8 cellular contexts compared by ENCODE assay signal in the genomic region with DNA sequence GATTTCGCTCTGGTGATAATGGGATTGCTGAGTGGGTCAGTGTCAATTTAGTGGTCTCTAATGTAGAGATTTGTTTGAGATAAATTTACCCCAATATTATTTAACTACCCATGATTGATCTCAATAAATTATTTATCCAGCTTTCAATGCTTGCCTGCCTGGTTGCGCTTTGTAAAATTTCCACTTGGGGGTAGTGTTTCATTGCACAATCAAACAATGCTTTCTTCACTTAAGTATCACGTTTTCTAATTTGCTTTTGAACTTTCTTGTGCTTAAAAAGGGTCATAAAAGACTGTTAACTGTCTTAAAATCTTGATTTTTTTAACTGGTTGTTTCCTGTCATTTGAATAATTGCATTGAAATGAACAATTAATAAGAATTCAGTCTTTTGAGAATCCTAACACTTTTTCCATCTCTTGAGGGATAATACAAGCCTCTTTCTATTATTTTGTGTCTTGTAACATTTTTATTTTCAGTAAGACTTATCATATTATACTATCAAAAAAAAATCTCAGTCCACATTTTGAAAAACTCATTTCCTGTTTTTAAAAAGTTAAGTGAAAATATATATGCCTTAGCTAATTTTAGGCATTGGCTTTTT. TPM values are rescaled to one million over a fixed set of nuclear protein-coding genes. Genes with fewer than 3 reads are reported as not detected.
DNase-seq lines count a peak whose midpoint lies in the region; ATAC-seq and TF ChIP-seq lines count a peak whose summit lies in the region.

No MANE protein-coding gene starts in this region.

- H3K9ac ChIP-seq in H9 (ENCODE audit: extremely low read depth, insufficient read length, low read length): no peak overlapping the region
- H3K9ac ChIP-seq in neural cell (ENCODE audit: low read length): no peak overlapping the region

- H2BK20ac ChIP-seq in H9 (ENCODE audit: low read depth, low read length, poor library complexity, severe bottlenecking): no peak overlapping the region

- H2BK12ac ChIP-seq in H9 (ENCODE audit: insufficient read length, low read depth, low read length): no peak overlapping the region

- H3K4ac ChIP-seq in H9 (ENCODE audit: low read depth, low read length): no peak overlapping the region

- peak; percentile 86 for TF ChIP-seq RAD21 in neural cell (conservative IDR thresholded peaks at IDR 0.05)

- H3K27me3 Mint-ChIP-seq in stimulated activated naive CD8-positive, alpha-beta T cell treated with anti-CD3 and anti-CD28 coated beads, Interleukin-15, amount 100 ng/mL, for 72 hours: no peaks in the 10 kb centered on the region
- peaks cover 4% of the 10 kb centered on the region; the same call in 1 of the 2 replicates for H3K27me3 Mint-ChIP-seq in H9 (ENCODE audit: low read depth)

- no peak overlapping the region for H4K5ac ChIP-seq in H9 (ENCODE audit: insufficient read length, low read depth, low read length)

- H3K4me1 ChIP-seq in H9 (ENCODE audit: insufficient read depth, low read length) (peaks cover 6% of the 10 kb centered on the region), ovary (ENCODE audit: insufficient read depth) (no peaks in the 10 kb centered on the region)

- H3K23ac ChIP-seq in H9 (ENCODE audit: insufficient read length, low read depth, low read length): no peak overlapping the region

- TF ChIP-seq CTCF in H9 (conservative IDR thresholded peaks at IDR 0.05) (peak; percentile 84), choroid plexus epithelial cell (conservative IDR thresholded peaks at IDR 0.05; ENCODE audit: low read depth, low read length) (peak; percentile 78), neural cell (IDR thresholded peaks at IDR 0.05; ENCODE audit: poor library complexity, severe bottlenecking) (peak; percentile 82), ovary (IDR thresholded peaks at IDR 0.05) (peak in 1 of 3 donors; percentile 7)

- TF ChIP-seq POLR2A in ovary (IDR thresholded peaks at IDR 0.05): no peak

- intact Hi-C loops in ovary (cut with DNase I): no loop called here

- no peak overlapping the region for H2BK15ac ChIP-seq in H9 (ENCODE audit: low read depth, low read length)

- no peak for ATAC-seq in stimulated activated naive CD8-positive, alpha-beta T cell treated with anti-CD3 and anti-CD28 coated beads, Interleukin-15, Interleukin-2, amounts not matched to agents 100 U/mL and 50 U/mL, for 24 hours
- no peak for ATAC-seq in stimulated activated naive CD8-positive, alpha-beta T cell treated with anti-CD3 and anti-CD28 coated beads, Interleukin-15, amount 100 ng/mL, for 72 hours

- no peaks in the 10 kb centered on the region for H3K27me3 ChIP-seq in H9 (ENCODE audit: insufficient read depth, low read length)
- no peaks in the 10 kb centered on the region for H3K27me3 ChIP-seq in neural cell (ENCODE audit: insufficient read depth, low read depth, low read length)
- H3K27me3 ChIP-seq in ovary: no peaks in the 10 kb centered on the region

- no peaks in the 10 kb centered on the region for H3K23me2 ChIP-seq in H9 (ENCODE audit: insufficient read length, low read depth, low read length, poor library complexity, severe bottlenecking)

- peaks cover 18% of the 10 kb centered on the region for H3K4me1 Mint-ChIP-seq in stimulated activated naive CD8-positive, alpha-beta T cell treated with anti-CD3 and anti-CD28 coated beads, Interleukin-15, amount 100 ng/mL, for 72 hours
- peaks cover 31 to 37% of the 10 kb centered on the region in 2 experiments for H3K4me1 Mint-ChIP-seq in H9

- H3K36me3 Mint-ChIP-seq in H9 (ENCODE audit: insufficient read depth in 1 of 3, low read depth in 3 of 3): peaks cover 38 to 61% (median 51%) of the 10 kb centered on the region in 3 experiments

- no peak overlapping the region for H4K8ac ChIP-seq in H9 (replicated peaks; ENCODE audit: insufficient read length, low read depth, low read length)

- DNase-seq in stimulated activated naive CD8-positive, alpha-beta T cell treated with anti-CD3 and anti-CD28 coated beads, Interleukin-15, Interleukin-2, amounts not matched to agents 100 U/mL and 50 U/mL, for 24 hours: peak; percentile 15
- no peak for DNase-seq in stimulated activated naive CD8-positive, alpha-beta T cell treated with anti-CD3 and anti-CD28 coated beads, Interleukin-15, amount 100 ng/mL, for 72 hours
- DNase-seq in H9: no peak
- peak in 2 of 3 experiments; percentile 1 to 49 for DNase-seq in NCI-H1417 (lab: John Stamatoyannopoulos, UW)
- DNase-seq in choroid plexus epithelial cell (ENCODE audit: low read depth): peak; percentile 70
- no peak for DNase-seq in ovary
- DNase-seq in activated effector memory CD4-positive, alpha-beta T cell treated with Interleukin-2 at 50 U/mL for 16 hours: no peak

- no peak overlapping the region for H2BK5ac ChIP-seq in H9 (ENCODE audit: insufficient read length, low read length)

- H3K27ac Mint-ChIP-seq in stimulated activated naive CD8-positive, alpha-beta T cell treated with anti-CD3 and anti-CD28 coated beads, Interleukin-15, amount 100 ng/mL, for 72 hours: no peak overlapping the region
- H3K27ac Mint-ChIP-seq in H9: peak overlapping the region in 2 of 3 experiments; percentile 46 to 94; a peak in 2 of 7 replicates

- peaks cover 14 to 37% of the 10 kb centered on the region in 2 donors for H3K9me3 Mint-ChIP-seq in stimulated activated naive CD8-positive, alpha-beta T cell treated with anti-CD3 and anti-CD28 coated beads, Interleukin-15, amount 100 ng/mL, for 72 hours
- peaks cover 25 to 39% of the 10 kb centered on the region in 2 experiments for H3K9me3 Mint-ChIP-seq in H9

- H3K79me2 ChIP-seq in H9 (ENCODE audit: insufficient read depth, low read length) (peaks cover 5% of the 10 kb centered on the region; the same call in 1 of the 2 replicates), neural cell (replicated peaks; ENCODE audit: insufficient read depth, low read length) (no peaks in the 10 kb centered on the region)

- no peak overlapping the region for H3K14ac ChIP-seq in H9 (ENCODE audit: insufficient read depth, low read length)

- H4K91ac ChIP-seq in H9 (ENCODE audit: insufficient read length, low read depth, low read length): no peak overlapping the region

- H3K9me2 ChIP-seq in neural cell (ENCODE audit: insufficient read depth, low read length): no peaks in the 10 kb centered on the region

- no peak overlapping the region for H3K4me3 Mint-ChIP-seq in stimulated activated naive CD8-positive, alpha-beta T cell treated with anti-CD3 and anti-CD28 coated beads, Interleukin-15, amount 100 ng/mL, for 72 hours
- H3K4me3 Mint-ChIP-seq in H9: peak overlapping the region; percentile 25 to 33; a peak in 4 of 5 replicates

- H2AFZ ChIP-seq in H9 (ENCODE audit: low read length) (no peak overlapping the region), neural cell (ENCODE audit: low read depth, low read length) (no peak overlapping the region)

- no peak for TF ChIP-seq EP300 in neural cell (conservative IDR thresholded peaks at IDR 0.05; ENCODE audit: poor library complexity, severe bottlenecking)
- no peak for TF ChIP-seq EP300 in ovary (IDR thresholded peaks at IDR 0.05)

- peaks cover 3% of the 10 kb centered on the region for H3K79me1 ChIP-seq in H9 (ENCODE audit: insufficient read depth, low read depth, low read length, poor library complexity, severe bottlenecking)

- no peaks in the 10 kb centered on the region for H4K20me1 ChIP-seq in H9 (ENCODE audit: control insufficient read depth, insufficient read depth, insufficient read length)
- H4K20me1 ChIP-seq in neural cell (ENCODE audit: insufficient read depth): no peaks in the 10 kb centered on the region

- H3K56ac ChIP-seq in H9 (ENCODE audit: insufficient read length, low read depth, low read length): no peak overlapping the region

- H3T11ph ChIP-seq in H9 (ENCODE audit: low read length): no peak overlapping the region

- no peak overlapping the region for H2BK120ac ChIP-seq in H9 (ENCODE audit: low read depth, low read length, poor library complexity, severe bottlenecking)

- H3K18ac ChIP-seq in H9 (ENCODE audit: insufficient read length, low read depth, low read length): no peak overlapping the region

- H3K4me3 ChIP-seq in choroid plexus epithelial cell (ENCODE audit: low read depth, low read length) (no peak overlapping the region), neural cell (ENCODE audit: low read length) (no peak overlapping the region), ovary (no peak overlapping the region)

- no CpG with 5 or more reads among the region's 3 CpGs for WGBS in H9 (ENCODE audit: extremely low coverage, insufficient read length, low lambda C conversion rate)
- WGBS in ovary, 3 donors: 59 to 65% (median 63%) methylated on average over 3 of the region's 3 CpGs

- H2AK5ac ChIP-seq in H9 (ENCODE audit: insufficient read length, low read length): no peak overlapping the region

- H3F3A ChIP-seq in neural cell (ENCODE audit: insufficient read depth, low read length, poor library complexity, severe bottlenecking): no peaks in the 10 kb centered on the region

- no peaks in the 10 kb centered on the region for H3K9me3 ChIP-seq in H9 (ENCODE audit: control insufficient read depth, low read depth, low read length)
- no peaks in the 10 kb centered on the region for H3K9me3 ChIP-seq in neural cell (ENCODE audit: low read length)
- H3K9me3 ChIP-seq in ovary: peaks cover 0 to 4% of the 10 kb centered on the region in 2 donors

- no peak overlapping the region for H3K27ac ChIP-seq in H9 (ENCODE audit: insufficient read length, low read depth, low read length)
- no peak overlapping the region for H3K27ac ChIP-seq in neural cell (ENCODE audit: low read length)
- no peak overlapping the region for H3K27ac ChIP-seq in ovary

- H3K36me3 ChIP-seq in neural cell (ENCODE audit: insufficient read depth, low read length): no peaks in the 10 kb centered on the region
- no peaks in the 10 kb centered on the region for H3K36me3 ChIP-seq in ovary

- H3K4me2 ChIP-seq in H9 (ENCODE audit: insufficient read depth, insufficient read length, low read length) (peak overlapping the region; percentile 0), neural cell (ENCODE audit: low read length) (no peak overlapping the region)

TF ChIP-seq in neural cell, 6 proteins besides CTCF, POLR2A, EP300 and RAD21:
- TF ChIP-seq SMC3 (conservative IDR thresholded peaks at IDR 0.05; ENCODE audit: poor library complexity) (peak; percentile 81), POLR2AphosphoS5 (IDR thresholded peaks at IDR 0.05) (no peak)

RNA-seq across cellular contexts. Expression of a gene that starts 18.7 kb away (rescaled TPM):
- total RNA-seq in H9 (2021) (269 and 326 TPM in 2 replicates), ovary (100 to 1,000 TPM in 5 of 7 donors, 10 to 100 TPM in 2; 54.6 to 169 (median 129) TPM)
- polyA plus RNA-seq in neural cell (197 and 244 TPM in 2 replicates), ovary (100 to 1,000 TPM in 1 of 2 donors, 10 to 100 TPM in 1; 75.9 to 208 TPM)
- 176 TPM in 2 replicates for polyA minus RNA-seq in neural cell

Comparison
In these comparisons a context has a peak if more than half of its experiments do, and no peak if none do; other contexts are left out.
1. DNase-seq: peak in stimulated activated naive CD8-positive, alpha-beta T cell treated with anti-CD3 and anti-CD28 coated beads, Interleukin-15, Interleukin-2, amounts not matched to agents 100 U/mL and 50 U/mL, for 24 hours (single experiment), NCI-H1417 (2 of 3) and choroid plexus epithelial cell (single experiment); none in stimulated activated naive CD8-positive, alpha-beta T cell treated with anti-CD3 and anti-CD28 coated beads, Interleukin-15, amount 100 ng/mL, for 72 hours (0 of 2), H9 (single experiment), ovary (0 of 5) and activated effector memory CD4-positive, alpha-beta T cell treated with Interleukin-2 at 50 U/mL for 16 hours (single experiment).
2. H3K27ac Mint-ChIP-seq: peak in H9 (2 of 3); none in stimulated activated naive CD8-positive, alpha-beta T cell treated with anti-CD3 and anti-CD28 coated beads, Interleukin-15, amount 100 ng/mL, for 72 hours (0 of 2).
3. H3K4me3 Mint-ChIP-seq: peak in H9 (2 of 2); none in stimulated activated naive CD8-positive, alpha-beta T cell treated with anti-CD3 and anti-CD28 coated beads, Interleukin-15, amount 100 ng/mL, for 72 hours (0 of 2).